1 cellular context compared by ENCODE assay signal in the genomic region with DNA sequence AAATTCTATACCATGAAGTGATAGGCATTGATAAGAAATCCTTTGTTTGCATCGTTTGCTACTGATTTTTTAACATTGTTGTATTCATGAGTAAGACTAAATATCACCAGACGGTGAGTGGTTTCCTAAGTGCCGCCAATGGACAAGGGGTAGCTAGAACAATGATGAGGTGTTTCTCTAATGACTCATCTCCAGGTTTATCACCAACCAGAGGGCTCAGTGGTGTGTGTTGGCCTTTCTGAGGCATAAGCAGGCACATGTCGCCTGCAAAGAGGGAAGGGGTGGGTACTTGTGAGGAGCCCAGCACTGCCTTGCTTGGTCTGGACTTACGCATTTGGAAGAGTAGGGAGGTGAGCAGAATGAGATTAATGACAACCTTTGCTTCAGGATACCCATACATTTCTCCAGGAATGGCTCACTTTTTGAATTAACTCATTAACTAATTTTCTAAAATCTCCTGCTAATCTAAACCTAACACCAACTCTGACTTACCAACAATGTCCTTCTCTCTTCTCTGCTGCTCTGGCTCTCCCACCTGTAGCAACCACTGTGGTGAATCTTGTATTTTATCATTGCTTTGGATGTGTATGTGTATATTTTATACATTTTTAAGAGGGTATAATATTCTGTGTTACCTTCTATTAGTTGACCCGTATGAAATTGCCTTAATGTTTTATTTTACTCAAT.
TF ChIP-seq lines count a peak whose summit lies in the region.

No MANE protein-coding gene starts in this region.

TF ChIP-seq in HEK293, 187 proteins besides CTCF, POLR2A, EP300 and RAD21 (continued from another document):
- TF ChIP-seq PRDM4 (tag by site-specific recombination; IDR thresholded peaks at IDR 0.05) (0 out of 2 replicates have a peak, but pooled peaks have one; percentile 19), ZNF362 (tag by site-specific recombination; IDR thresholded peaks at IDR 0.05) (peak; percentile 85), ZNF558 (tag by site-specific recombination; IDR thresholded peaks at IDR 0.05) (0 out of 2 replicates have a peak, but pooled peaks have one; percentile 32), WT1 (tag by site-specific recombination; IDR thresholded peaks at IDR 0.05) (peak; percentile 81), SCRT2 (tag by site-specific recombination; IDR thresholded peaks at IDR 0.05) (peak; percentile 74; the same call in 1 of the 2 replicates)
